ENCODE assay signal across 22 cellular contexts in the genomic region with DNA sequence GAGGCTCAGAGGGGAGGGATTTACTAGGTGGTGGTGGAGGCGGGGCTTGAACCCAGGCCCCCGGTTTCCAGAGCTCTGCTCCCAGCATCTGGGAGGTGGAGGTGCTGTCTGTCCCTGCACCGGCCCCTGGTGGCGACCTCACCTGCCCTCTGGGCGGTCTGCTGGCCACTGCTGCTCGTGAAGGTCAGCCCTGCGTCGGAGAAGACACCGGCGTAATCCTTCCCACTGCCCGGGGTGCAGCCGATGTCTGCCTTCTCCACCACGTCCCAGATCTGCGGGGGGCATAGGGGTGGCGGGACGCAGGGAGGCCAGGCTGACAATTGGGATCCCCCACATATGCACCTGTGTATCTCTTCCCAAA. TPM values are rescaled to one million over a fixed set of nuclear protein-coding genes. Genes with fewer than 3 reads are reported as not detected.
"Had no signal": no experiment of that assay in that cellular context is flagged by ENCODE, and none has a peak within 500 bp of the region (broad histone marks: within the 10 kb centered on the region; RNA-seq: fewer than 3 reads in every experiment).

No MANE protein-coding gene starts in this region.

- H3K4me1 ChIP-seq: neural progenitor cell, parathyroid adenoma, psoas muscle, transverse colon had no signal

- FAIRE-seq: islet of Langerhans had no signal

- H3K79me2 ChIP-seq: parathyroid adenoma had no signal

- H3K4me2 ChIP-seq: neural progenitor cell had no signal

- DNase-seq: cortex of kidney; dorsolateral prefrontal cortex; effector CD8-positive, alpha-beta T cell; foreskin melanocyte; head of caudate nucleus; hippocampal formation; kidney glomerular epithelial cell; naive thymus-derived CD8-positive, alpha-beta T cell; occipital lobe; retina; stimulated activated naive CD4-positive, alpha-beta T cell; stomach; substantia nigra; transverse colon had no signal

- H3K9ac ChIP-seq: neural progenitor cell, parathyroid adenoma had no signal

- H3K4me3 ChIP-seq: dorsolateral prefrontal cortex, mucosa of descending colon, neural progenitor cell, psoas muscle, stomach, thoracic aorta, transverse colon had no signal

- ATAC-seq: mucosa of descending colon; naive thymus-derived CD8-positive, alpha-beta T cell; psoas muscle; sciatic nerve had no signal

- H3K9me3 ChIP-seq: mucosa of descending colon, psoas muscle, stomach, thoracic aorta, transverse colon had no signal

- H3K27ac ChIP-seq: dorsolateral prefrontal cortex, neural progenitor cell, parathyroid adenoma, psoas muscle, stomach, thoracic aorta, transverse colon had no signal

- H3K36me3 ChIP-seq: neural progenitor cell, thoracic aorta, transverse colon had no signal

- H2AFZ ChIP-seq: neural progenitor cell, parathyroid adenoma had no signal

RNA-seq across cellular contexts. Expression of gene C3, which starts 12.8 kb away (rescaled TPM):
- polyA plus RNA-seq: naive thymus-derived CD8-positive, alpha-beta T cell had no signal

RNA-seq across cellular contexts. Expression of gene TNFSF14, which starts 37.7 kb away (rescaled TPM):
- total RNA-seq: occipital lobe, skeletal muscle tissue had no signal

RNA-seq across cellular contexts. Expression of gene SH2D3A, which starts 59.6 kb away (rescaled TPM):
- total RNA-seq: occipital lobe, skeletal muscle tissue had no signal
